8 cellular contexts compared by ENCODE assay signal in the genomic region with DNA sequence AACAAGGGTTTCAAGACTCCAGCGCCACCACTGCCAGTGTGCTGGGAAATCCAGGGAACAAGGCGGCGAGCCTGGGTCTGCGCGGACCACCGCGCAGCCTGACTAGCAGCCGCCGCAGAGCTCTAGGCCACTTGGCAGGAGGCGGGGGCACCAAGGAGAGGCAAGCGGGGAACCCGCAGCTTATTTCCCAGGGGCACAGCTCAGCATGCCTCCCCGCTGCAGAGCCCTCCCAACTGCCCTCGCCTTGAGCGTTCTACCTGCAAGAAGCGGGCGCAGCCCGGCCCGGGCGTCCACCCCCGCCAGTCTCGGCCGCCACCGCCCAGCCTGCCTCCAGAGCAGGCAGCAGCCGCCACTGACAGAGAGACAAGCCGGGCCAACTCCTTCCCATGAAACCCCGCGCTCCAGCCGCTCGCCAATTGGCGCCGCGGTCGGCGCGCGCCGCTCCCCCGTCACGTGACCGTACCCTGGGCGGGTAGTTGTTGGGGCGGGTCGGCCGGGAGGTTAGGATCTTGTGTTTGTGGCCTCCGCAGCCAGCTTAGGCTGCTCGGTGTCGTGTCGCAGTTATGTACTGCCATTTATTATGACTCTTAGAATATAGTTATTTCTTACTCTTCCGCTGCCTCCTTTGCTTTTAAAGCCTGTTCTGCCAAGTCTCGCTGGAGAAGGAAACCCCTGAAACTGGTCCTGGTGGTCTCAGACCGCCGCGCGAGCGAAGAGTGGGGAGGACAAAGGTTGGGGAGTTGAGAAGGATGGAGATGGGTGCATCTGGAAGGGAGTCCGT. TPM values are rescaled to one million over a fixed set of nuclear protein-coding genes. Genes with fewer than 3 reads are reported as not detected.
DNase-seq lines count a peak whose midpoint lies in the region; ATAC-seq and TF ChIP-seq lines count a peak whose summit lies in the region.

A gene with protein sequence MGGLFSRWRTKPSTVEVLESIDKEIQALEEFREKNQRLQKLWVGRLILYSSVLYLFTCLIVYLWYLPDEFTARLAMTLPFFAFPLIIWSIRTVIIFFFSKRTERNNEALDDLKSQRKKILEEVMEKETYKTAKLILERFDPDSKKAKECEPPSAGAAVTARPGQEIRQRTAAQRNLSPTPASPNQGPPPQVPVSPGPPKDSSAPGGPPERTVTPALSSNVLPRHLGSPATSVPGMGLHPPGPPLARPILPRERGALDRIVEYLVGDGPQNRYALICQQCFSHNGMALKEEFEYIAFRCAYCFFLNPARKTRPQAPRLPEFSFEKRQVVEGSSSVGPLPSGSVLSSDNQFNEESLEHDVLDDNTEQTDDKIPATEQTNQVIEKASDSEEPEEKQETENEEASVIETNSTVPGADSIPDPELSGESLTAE (minus strand): TSS at position 365 of the 781 bp plus-strand sequence. CDS start 6,683 bp downstream, outside the sequence.

- DNase-seq in DMS153 treated with DMSO at 0.1 percent for 48 hours (lab: John Stamatoyannopoulos, UW; ENCODE audit: unreplicated experiment) (peak; percentile 89), KBM-7 (peak; percentile 95)
- DNase-seq in activated T-cell treated with anti-CD3 and anti-CD28 coated beads, Interleukin-2, amount 50 U/mL, for 24 hours, result peak; percentile 95
- DNase-seq in stimulated activated CD8-positive, alpha-beta memory T cell treated with anti-CD3 and anti-CD28 coated beads, Interleukin-7, amount 100 ng/mL, for 4 hours (ENCODE audit: low read depth in 2 of 2), result peak; percentile 80 to 84

- H3K4me1 Mint-ChIP-seq in activated T-cell treated with anti-CD3 and anti-CD28 coated beads, Interleukin-2, amount 50 U/mL, for 24 hours (ENCODE audit: low read depth), result peaks cover 25% of the 10 kb centered on the region

- H3K4me3 Mint-ChIP-seq in activated T-cell treated with anti-CD3 and anti-CD28 coated beads, Interleukin-2, amount 50 U/mL, for 24 hours, result peak within 1 kb of the TSS; percentile 92

- no peaks in the 10 kb centered on the region for H3K9me3 ChIP-seq in esophagus (ENCODE audit: control insufficient read depth in 2 of 2, insufficient read depth in 1 of 2, low read depth in 1 of 2, low read length in 1 of 2)
- no peaks in the 10 kb centered on the region for H3K9me3 ChIP-seq in muscle layer of duodenum (ENCODE audit: control insufficient read depth in 1 of 2, low read length in 2 of 2)

- H3K36me3 Mint-ChIP-seq in activated T-cell treated with anti-CD3 and anti-CD28 coated beads, Interleukin-2, amount 50 U/mL, for 24 hours (ENCODE audit: low read depth), result peaks cover 14% of the 10 kb centered on the region

- H3K27ac Mint-ChIP-seq in activated T-cell treated with anti-CD3 and anti-CD28 coated beads, Interleukin-2, amount 50 U/mL, for 24 hours, result peak within 1 kb of the TSS; percentile 94

- H3K9me3 Mint-ChIP-seq in activated T-cell treated with anti-CD3 and anti-CD28 coated beads, Interleukin-2, amount 50 U/mL, for 24 hours, result no peaks in the 10 kb centered on the region

- 0 to 1% methylated on average over 55 to 57 of the region's 57 CpGs for WGBS in esophagus, 2 donors

- H3K27me3 Mint-ChIP-seq in activated T-cell treated with anti-CD3 and anti-CD28 coated beads, Interleukin-2, amount 50 U/mL, for 24 hours, result no peaks in the 10 kb centered on the region

- peak within 1 kb of the TSS; percentile 78 to 94 for H3K4me3 ChIP-seq in esophagus (ENCODE audit: low read depth in 1 of 2, low read length in 2 of 2)
- peak within 1 kb of the TSS; percentile 80 to 94 for H3K4me3 ChIP-seq in muscle layer of duodenum (ENCODE audit: low read depth in 1 of 2, low read length in 2 of 2)

- no peaks in the 10 kb centered on the region for H3K36me3 ChIP-seq in esophagus (ENCODE audit: control insufficient read depth in 2 of 2, insufficient read depth in 2 of 2, low read length in 1 of 2)
- H3K36me3 ChIP-seq in muscle layer of duodenum (ENCODE audit: control insufficient read depth in 1 of 2, insufficient read depth in 2 of 2, low read length in 2 of 2), result no peaks in the 10 kb centered on the region

- in situ Hi-C loops in KBM-7 (cut with MboI; ENCODE audit: low pct_unique_long_range_greater_than_20kb, low sequenced_read_pairs), result no loop called here

- no peaks in the 10 kb centered on the region for H3K27me3 ChIP-seq in esophagus (ENCODE audit: control insufficient read depth in 1 of 2, insufficient read depth in 2 of 2, low read length in 2 of 2)
- no peaks in the 10 kb centered on the region for H3K27me3 ChIP-seq in muscle layer of duodenum (ENCODE audit: low read depth, low read length)

- peak; percentile 96 for ATAC-seq in GM21717 (IDR thresholded peaks at IDR 0.05; ENCODE audit: unreplicated experiment)

- H3K4me1 ChIP-seq in esophagus (ENCODE audit: control insufficient read depth in 2 of 2, insufficient read depth in 2 of 2, low read length in 1 of 2) (no peaks in the 10 kb centered on the region), muscle layer of duodenum (ENCODE audit: control insufficient read depth in 1 of 2, insufficient read depth in 2 of 2, low read length in 2 of 2) (peaks cover 4 to 9% of the 10 kb centered on the region in 2 donors)

- H3K27ac ChIP-seq in esophagus (ENCODE audit: low read depth in 2 of 2, low read length in 1 of 2) (peak within 1 kb of the TSS; percentile 89 to 90), muscle layer of duodenum (ENCODE audit: low read length) (peak within 1 kb of the TSS; percentile 92)

TF ChIP-seq in PFSK-1, 5 proteins besides CTCF, POLR2A, EP300 and RAD21:
- TF ChIP-seq, protein P1, sequence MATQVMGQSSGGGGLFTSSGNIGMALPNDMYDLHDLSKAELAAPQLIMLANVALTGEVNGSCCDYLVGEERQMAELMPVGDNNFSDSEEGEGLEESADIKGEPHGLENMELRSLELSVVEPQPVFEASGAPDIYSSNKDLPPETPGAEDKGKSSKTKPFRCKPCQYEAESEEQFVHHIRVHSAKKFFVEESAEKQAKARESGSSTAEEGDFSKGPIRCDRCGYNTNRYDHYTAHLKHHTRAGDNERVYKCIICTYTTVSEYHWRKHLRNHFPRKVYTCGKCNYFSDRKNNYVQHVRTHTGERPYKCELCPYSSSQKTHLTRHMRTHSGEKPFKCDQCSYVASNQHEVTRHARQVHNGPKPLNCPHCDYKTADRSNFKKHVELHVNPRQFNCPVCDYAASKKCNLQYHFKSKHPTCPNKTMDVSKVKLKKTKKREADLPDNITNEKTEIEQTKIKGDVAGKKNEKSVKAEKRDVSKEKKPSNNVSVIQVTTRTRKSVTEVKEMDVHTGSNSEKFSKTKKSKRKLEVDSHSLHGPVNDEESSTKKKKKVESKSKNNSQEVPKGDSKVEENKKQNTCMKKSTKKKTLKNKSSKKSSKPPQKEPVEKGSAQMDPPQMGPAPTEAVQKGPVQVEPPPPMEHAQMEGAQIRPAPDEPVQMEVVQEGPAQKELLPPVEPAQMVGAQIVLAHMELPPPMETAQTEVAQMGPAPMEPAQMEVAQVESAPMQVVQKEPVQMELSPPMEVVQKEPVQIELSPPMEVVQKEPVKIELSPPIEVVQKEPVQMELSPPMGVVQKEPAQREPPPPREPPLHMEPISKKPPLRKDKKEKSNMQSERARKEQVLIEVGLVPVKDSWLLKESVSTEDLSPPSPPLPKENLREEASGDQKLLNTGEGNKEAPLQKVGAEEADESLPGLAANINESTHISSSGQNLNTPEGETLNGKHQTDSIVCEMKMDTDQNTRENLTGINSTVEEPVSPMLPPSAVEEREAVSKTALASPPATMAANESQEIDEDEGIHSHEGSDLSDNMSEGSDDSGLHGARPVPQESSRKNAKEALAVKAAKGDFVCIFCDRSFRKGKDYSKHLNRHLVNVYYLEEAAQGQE (IDR thresholded peaks at IDR 0.05; ENCODE audit: insufficient read depth in 1 of 2, low read depth in 2 of 2, low read length in 2 of 2), result peak; percentile 5 to 34; a peak in 2 of 4 replicates
- TF ChIP-seq FOXP2 (optimal IDR thresholded peaks at IDR 0.05; ENCODE audit: borderline replicate concordance, extremely low read depth, extremely low read length, insufficient read depth), result no peak
- peak; percentile 86 for TF ChIP-seq POLR2AphosphoS5 (IDR thresholded peaks at IDR 0.05; ENCODE audit: low read depth, low read length)
- TF ChIP-seq SIN3A (IDR thresholded peaks at IDR 0.05; ENCODE audit: borderline replicate concordance, insufficient read depth, low read length), result 0 out of 2 replicates have a peak, but pooled peaks have one; percentile 15
- TF ChIP-seq TAF1 (IDR thresholded peaks at IDR 0.05; ENCODE audit: borderline replicate concordance, insufficient read depth, low read length), result peak; percentile 89
TF ChIP-seq in PFSK-1: peak in this region for 4.

RNA-seq across cellular contexts. Expression of the gene that starts here (rescaled TPM):
- polyA plus RNA-seq in PFSK-1 (2012; ENCODE audit: insufficient read length, low read depth), result 7.1 TPM
- 1 to 10 TPM; 5.9 to 6.0 TPM for polyA plus RNA-seq in esophagus

Comparison
In these comparisons a context has a peak if more than half of its experiments do, and no peak if none do; other contexts are left out.
1. Peak in every context shown above with its lines: DNase-seq, ATAC-seq, H3K4me3 ChIP-seq and H3K27ac ChIP-seq.